In the genomic region with DNA sequence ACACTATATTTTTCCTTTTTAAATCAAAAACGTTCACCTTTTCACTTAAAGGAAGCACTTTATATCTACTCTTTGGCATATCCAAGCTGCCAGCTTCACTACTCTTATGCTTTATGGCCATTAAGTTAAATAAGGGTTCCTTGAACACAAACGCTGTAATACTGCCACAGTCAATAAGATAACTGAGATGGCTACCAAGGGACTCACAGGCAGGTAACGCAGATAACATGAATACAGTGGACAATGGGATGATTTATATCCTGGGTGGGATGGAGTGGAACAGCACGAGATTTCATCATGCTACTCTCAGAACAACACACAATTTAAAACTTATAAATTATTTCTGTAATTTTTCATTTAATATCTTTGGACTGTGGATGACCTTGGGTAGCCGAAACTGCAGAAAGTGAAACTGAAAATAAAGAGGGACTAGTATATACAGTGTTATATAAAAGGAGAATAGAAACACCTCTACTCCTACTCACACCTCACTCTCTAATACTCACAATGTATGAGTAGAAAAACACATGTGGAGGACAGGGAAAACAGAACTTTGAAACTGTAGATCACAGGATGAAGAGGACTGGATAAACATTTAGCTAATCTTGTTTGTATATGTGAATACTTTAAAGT, we compare ENCODE assay signal across 8 cellular contexts.
DNase-seq lines count a peak whose midpoint lies in the region; ATAC-seq and TF ChIP-seq lines count a peak whose summit lies in the region.

No MANE protein-coding gene starts in this region.

- H3K36me3 Mint-ChIP-seq in activated T-cell treated with anti-CD3 and anti-CD28 coated beads, Interleukin-2, amount 50 U/mL, for 4 hours (ENCODE audit: insufficient read depth): no peaks in the 10 kb centered on the region
- no peaks in the 10 kb centered on the region for H3K36me3 Mint-ChIP-seq in activated naive CD8-positive, alpha-beta T cell treated with anti-CD3 and anti-CD28 coated beads, Interleukin-2, amount 10 ng/mL, durations not matched to agents 7 days and 5 days
- no peaks in the 10 kb centered on the region for H3K36me3 Mint-ChIP-seq in activated T-helper 2 cell treated with anti-CD3 and anti-CD28 coated beads, Interferon-gamma antibody, Interleukin-2, Interleukin-4, amounts not matched to agents 10 μg/mL and 5 μg/mL and 100 μg/mL, durations not matched to agents 14 hours and 24 hours and 36 hours (ENCODE audit: low read depth)

- intact Hi-C loops in activated T-helper 2 cell treated with anti-CD3 and anti-CD28 coated beads, Interferon-gamma antibody, Interleukin-2, Interleukin-4, amounts not matched to agents 10 μg/mL and 5 μg/mL and 100 μg/mL, durations not matched to agents 14 hours and 24 hours and 36 hours (cut with micrococcal nuclease): no loop called here

- H3K4me3 Mint-ChIP-seq in activated T-cell treated with anti-CD3 and anti-CD28 coated beads, Interleukin-2, amount 50 U/mL, for 4 hours: peak overlapping the region; percentile 46
- peak overlapping the region; percentile 49 for H3K4me3 Mint-ChIP-seq in activated naive CD8-positive, alpha-beta T cell treated with anti-CD3 and anti-CD28 coated beads, Interleukin-2, amount 10 ng/mL, durations not matched to agents 7 days and 5 days
- H3K4me3 Mint-ChIP-seq in activated T-helper 2 cell treated with anti-CD3 and anti-CD28 coated beads, Interferon-gamma antibody, Interleukin-2, Interleukin-4, amounts not matched to agents 10 μg/mL and 5 μg/mL and 100 μg/mL, durations not matched to agents 14 hours and 24 hours and 36 hours (ENCODE audit: low read depth): no peak overlapping the region

- no peak for TF ChIP-seq CTCF in omental fat pad (IDR thresholded peaks at IDR 0.05)

- DNase-seq in activated T-cell treated with anti-CD3 and anti-CD28 coated beads, Interleukin-2, amount 50 U/mL, for 4 hours: no peak
- DNase-seq in activated T-cell treated with anti-CD3 and anti-CD28 coated beads for 4 hours: no peak
- DNase-seq in activated naive CD8-positive, alpha-beta T cell treated with anti-CD3 and anti-CD28 coated beads, Interleukin-2, amount 10 ng/mL, durations not matched to agents 7 days and 5 days: no peak
- DNase-seq in omental fat pad (ENCODE audit: low spot score): no peak
- DNase-seq in NCI-H1930 (lab: John Stamatoyannopoulos, UW): no peak
- DNase-seq in activated T-helper 2 cell treated with anti-CD3 and anti-CD28 coated beads, Interferon-gamma antibody, Interleukin-2, Interleukin-4, amounts not matched to agents 10 μg/mL and 5 μg/mL and 100 μg/mL, durations not matched to agents 14 hours and 24 hours and 36 hours (ENCODE audit: low spot score): no peak
- no peak for DNase-seq in GM19240 (ENCODE audit: insufficient read length, low spot score)

- H3K9me3 Mint-ChIP-seq in activated T-cell treated with anti-CD3 and anti-CD28 coated beads, Interleukin-2, amount 50 U/mL, for 4 hours: no peaks in the 10 kb centered on the region
- no peaks in the 10 kb centered on the region for H3K9me3 Mint-ChIP-seq in activated naive CD8-positive, alpha-beta T cell treated with anti-CD3 and anti-CD28 coated beads, Interleukin-2, amount 10 ng/mL, durations not matched to agents 7 days and 5 days
- no peaks in the 10 kb centered on the region for H3K9me3 Mint-ChIP-seq in activated T-helper 2 cell treated with anti-CD3 and anti-CD28 coated beads, Interferon-gamma antibody, Interleukin-2, Interleukin-4, amounts not matched to agents 10 μg/mL and 5 μg/mL and 100 μg/mL, durations not matched to agents 14 hours and 24 hours and 36 hours

- peak in 1 of 2 donors; percentile 28 for ATAC-seq in activated T-cell treated with anti-CD3 and anti-CD28 coated beads, Interleukin-2, amount 50 U/mL, for 4 hours
- ATAC-seq in HG03354 (IDR thresholded peaks at IDR 0.05; ENCODE audit: poor library complexity, severe bottlenecking, unreplicated experiment) (peak; percentile 83), omental fat pad (ENCODE audit: low FRiP score) (peak; percentile 80)
- ATAC-seq in activated naive CD8-positive, alpha-beta T cell treated with anti-CD3 and anti-CD28 coated beads, Interleukin-2, amount 10 ng/mL, durations not matched to agents 7 days and 5 days (ENCODE audit: low read depth): peak; percentile 66

- H3K27me3 Mint-ChIP-seq in activated T-cell treated with anti-CD3 and anti-CD28 coated beads, Interleukin-2, amount 50 U/mL, for 4 hours (ENCODE audit: low read depth): no peaks in the 10 kb centered on the region
- no peaks in the 10 kb centered on the region for H3K27me3 Mint-ChIP-seq in activated naive CD8-positive, alpha-beta T cell treated with anti-CD3 and anti-CD28 coated beads, Interleukin-2, amount 10 ng/mL, durations not matched to agents 7 days and 5 days
- no peaks in the 10 kb centered on the region for H3K27me3 Mint-ChIP-seq in activated T-helper 2 cell treated with anti-CD3 and anti-CD28 coated beads, Interferon-gamma antibody, Interleukin-2, Interleukin-4, amounts not matched to agents 10 μg/mL and 5 μg/mL and 100 μg/mL, durations not matched to agents 14 hours and 24 hours and 36 hours (ENCODE audit: low read depth)

- no peak overlapping the region for H3K27ac Mint-ChIP-seq in activated naive CD8-positive, alpha-beta T cell treated with anti-CD3 and anti-CD28 coated beads, Interleukin-2, amount 10 ng/mL, durations not matched to agents 7 days and 5 days
- H3K27ac Mint-ChIP-seq in activated T-helper 2 cell treated with anti-CD3 and anti-CD28 coated beads, Interferon-gamma antibody, Interleukin-2, Interleukin-4, amounts not matched to agents 10 μg/mL and 5 μg/mL and 100 μg/mL, durations not matched to agents 14 hours and 24 hours and 36 hours: no peak overlapping the region

- H3K4me1 Mint-ChIP-seq in activated T-cell treated with anti-CD3 and anti-CD28 coated beads, Interleukin-2, amount 50 U/mL, for 4 hours (ENCODE audit: low read depth): peaks cover 11% of the 10 kb centered on the region
- H3K4me1 Mint-ChIP-seq in activated naive CD8-positive, alpha-beta T cell treated with anti-CD3 and anti-CD28 coated beads, Interleukin-2, amount 10 ng/mL, durations not matched to agents 7 days and 5 days: peaks cover 1% of the 10 kb centered on the region
- H3K4me1 Mint-ChIP-seq in activated T-helper 2 cell treated with anti-CD3 and anti-CD28 coated beads, Interferon-gamma antibody, Interleukin-2, Interleukin-4, amounts not matched to agents 10 μg/mL and 5 μg/mL and 100 μg/mL, durations not matched to agents 14 hours and 24 hours and 36 hours (ENCODE audit: low read depth): peaks cover 3% of the 10 kb centered on the region

- POLR2A ChIA-PET in activated naive CD8-positive, alpha-beta T cell treated with anti-CD3 and anti-CD28 coated beads, Interleukin-2, amount 10 ng/mL, durations not matched to agents 7 days and 5 days (lab: Charles Lee): no interaction called here
